In genomic region chr1:226120398-226120797, GRCh38 we compare ENCODE assay signal across 12 cellular contexts. TPM values are rescaled to one million over a fixed set of nuclear protein-coding genes. Genes with fewer than 3 reads are reported as not detected.
DNase-seq lines count a peak whose midpoint lies in the region; ATAC-seq and TF ChIP-seq lines count a peak whose summit lies in the region.
"Had no signal": no experiment of that assay in that cellular context is flagged by ENCODE, and none has a peak within 500 bp of the region (broad histone marks: within the 10 kb centered on the region; RNA-seq: fewer than 3 reads in every experiment).

No MANE protein-coding gene starts in this region.

- no peaks in the 10 kb centered on the region for H3K36me3 ChIP-seq in Karpas-422 (ENCODE audit: insufficient read depth, low read length)
- no peaks in the 10 kb centered on the region for H3K36me3 ChIP-seq in spleen
- no peaks in the 10 kb centered on the region for H3K36me3 ChIP-seq in psoas muscle (ENCODE audit: insufficient read depth in 1 of 2, low read depth in 1 of 2)
- H3K36me3 ChIP-seq in WERI-Rb-1, result no peaks in the 10 kb centered on the region

- H4K20me1 ChIP-seq in Karpas-422 (ENCODE audit: insufficient read depth, low read depth, low read length), result no peaks in the 10 kb centered on the region

- H3K36me3 Mint-ChIP-seq in activated T-cell treated with anti-CD3 and anti-CD28 coated beads, Interleukin-2, amount 50 U/mL, for 72 hours (ENCODE audit: insufficient read depth in 2 of 2), result no peaks in the 10 kb centered on the region
- peaks cover 12% of the 10 kb centered on the region for H3K36me3 Mint-ChIP-seq in effector memory CD8-positive, alpha-beta T cell (ENCODE audit: insufficient read depth)

- peaks cover 32% of the 10 kb centered on the region for H3K4me1 ChIP-seq in Karpas-422 (ENCODE audit: low read length)
- H3K4me1 ChIP-seq in spleen, result peaks cover 9 to 62% (median 45%) of the 10 kb centered on the region in 6 donors
- no peaks in the 10 kb centered on the region for H3K4me1 ChIP-seq in psoas muscle

- H3K9me3 ChIP-seq in Karpas-422 (ENCODE audit: low read length) (no peaks in the 10 kb centered on the region), spleen (no peaks in the 10 kb centered on the region), psoas muscle (no peaks in the 10 kb centered on the region), WERI-Rb-1 (ENCODE audit: severe bottlenecking) (no peaks in the 10 kb centered on the region)

- H3K27ac ChIP-seq in Karpas-422 (ENCODE audit: low read length), result no peak overlapping the region
- no peak overlapping the region for H3K27ac ChIP-seq in spleen
- no peak overlapping the region for H3K27ac ChIP-seq in psoas muscle
- no peak overlapping the region for H3K27ac ChIP-seq in WERI-Rb-1

- no peak for DNase-seq in activated T-cell treated with anti-CD3 and anti-CD28 coated beads, Interleukin-2, amount 50 U/mL, for 72 hours
- DNase-seq in activated T-cell treated with anti-CD3 and anti-CD28 coated beads, Interleukin-2, amount 50 U/mL, for 48 hours, result no peak
- DNase-seq in Karpas-422 (no peak), spleen (peak; percentile 74), psoas muscle (no peak), WERI-Rb-1 (no peak)
- no peak for DNase-seq in effector memory CD8-positive, alpha-beta T cell
- DNase-seq in central memory CD4-positive, alpha-beta T cell, result no peak
- DNase-seq: kidney glomerular epithelial cell, NCI-H187 treated with DMSO at 0.1 percent for 48 hours, NCI-H524 treated with DMSO at 0.1 percent for 48 hours, PC-3 had no signal

- H3K27me3 ChIP-seq in Karpas-422 (ENCODE audit: low read length) (no peaks in the 10 kb centered on the region), spleen (replicated peaks in 1 of 7) (peaks cover 0 to 10% (median 0%) of the 10 kb centered on the region in 7 donors), psoas muscle (ENCODE audit: insufficient read depth in 3 of 3, low read length in 2 of 3) (no peaks in the 10 kb centered on the region), WERI-Rb-1 (ENCODE audit: insufficient read depth, low read depth, severe bottlenecking) (no peaks in the 10 kb centered on the region)

- H3K27me3 Mint-ChIP-seq in activated T-cell treated with anti-CD3 and anti-CD28 coated beads, Interleukin-2, amount 50 U/mL, for 72 hours (ENCODE audit: low read depth), result no peaks in the 10 kb centered on the region
- H3K27me3 Mint-ChIP-seq in effector memory CD8-positive, alpha-beta T cell, result peaks cover 0 to 4% of the 10 kb centered on the region in 2 donors

- TF ChIP-seq CTCF in spleen (IDR thresholded peaks at IDR 0.05 in 8 of 11, conservative IDR thresholded peaks at IDR 0.05 in 3 of 11), result no peak
- TF ChIP-seq CTCF in psoas muscle (IDR thresholded peaks at IDR 0.05), result no peak
- no peak for TF ChIP-seq CTCF in WERI-Rb-1 (IDR thresholded peaks at IDR 0.05; ENCODE audit: low read depth, low read length)

- TF ChIP-seq POLR2A in spleen (IDR thresholded peaks at IDR 0.05), result no peak

- peak overlapping the region; percentile 77 to 87 for H3K4me3 Mint-ChIP-seq in activated T-cell treated with anti-CD3 and anti-CD28 coated beads, Interleukin-2, amount 50 U/mL, for 72 hours
- H3K4me3 Mint-ChIP-seq in effector memory CD8-positive, alpha-beta T cell, result peak overlapping the region; percentile 35 to 78

- no peaks in the 10 kb centered on the region for H3K79me2 ChIP-seq in Karpas-422 (ENCODE audit: low read length)

- no peak overlapping the region for H3K4me2 ChIP-seq in Karpas-422 (ENCODE audit: low read depth, low read length, poor library complexity, severe bottlenecking)

- H3K27ac Mint-ChIP-seq in activated T-cell treated with anti-CD3 and anti-CD28 coated beads, Interleukin-2, amount 50 U/mL, for 72 hours, result no peak overlapping the region
- peak overlapping the region in 1 of 2 donors; percentile 76 for H3K27ac Mint-ChIP-seq in effector memory CD8-positive, alpha-beta T cell

- H3K4me1 Mint-ChIP-seq in activated T-cell treated with anti-CD3 and anti-CD28 coated beads, Interleukin-2, amount 50 U/mL, for 72 hours (ENCODE audit: low read depth), result peaks cover 33% of the 10 kb centered on the region
- peaks cover 14 to 22% of the 10 kb centered on the region in 2 donors for H3K4me1 Mint-ChIP-seq in effector memory CD8-positive, alpha-beta T cell (ENCODE audit: low read depth in 2 of 2)

- WGBS in spleen, 5 donors, result 63 to 88% (median 81%) methylated on average over 4 to 5 of the region's 5 CpGs
- 90 to 91% (median 90%) methylated on average over 5 of the region's 5 CpGs for WGBS in psoas muscle, 3 donors

- H2AFZ ChIP-seq in Karpas-422 (ENCODE audit: low read length), result no peak overlapping the region

- no peak for ATAC-seq in activated T-cell treated with anti-CD3 and anti-CD28 coated beads, Interleukin-2, amount 50 U/mL, for 72 hours (replicated peaks in 1 of 2)
- no peak for ATAC-seq in effector memory CD8-positive, alpha-beta T cell (replicated peaks)
- ATAC-seq in psoas muscle, result no peak
- ATAC-seq: PC-3 had no signal

- intact Hi-C loops in spleen (cut with DNase I; ENCODE audit: low total_unique reads), result no loop called here
- intact Hi-C loops in psoas muscle (cut with DNase I), result no loop called here

- no peaks in the 10 kb centered on the region for H3K9me3 Mint-ChIP-seq in activated T-cell treated with anti-CD3 and anti-CD28 coated beads, Interleukin-2, amount 50 U/mL, for 72 hours
- no peaks in the 10 kb centered on the region for H3K9me3 Mint-ChIP-seq in effector memory CD8-positive, alpha-beta T cell

- 0 out of 2 replicates have a peak overlapping the region, but pooled peaks have one; percentile 73 for H3K9ac ChIP-seq in Karpas-422 (ENCODE audit: low read length)

- H3K4me3 ChIP-seq in Karpas-422 (ENCODE audit: low read length), result no peak overlapping the region
- H3K4me3 ChIP-seq in spleen, result no peak overlapping the region
- H3K4me3 ChIP-seq in psoas muscle, result no peak overlapping the region
- no peak overlapping the region for H3K4me3 ChIP-seq in WERI-Rb-1 (ENCODE audit: low read depth, low read length)

- no peaks in the 10 kb centered on the region for H3K9me2 ChIP-seq in Karpas-422 (replicated peaks; ENCODE audit: insufficient read depth, low read length)

RNA-seq across cellular contexts. Expression of gene H3-3A, which starts 57.9 kb away (rescaled TPM):
- total RNA-seq in activated T-cell treated with anti-CD3 and anti-CD28 coated beads, Interleukin-2, amount 50 U/mL, for 72 hours, result 100 to 1,000 TPM; 231 to 239 TPM
- 236 and 436 TPM in 2 replicates for total RNA-seq in Karpas-422 (2014; rRNA removed; shearing (Covaris generic); ENCODE audit: low replicate concordance)
- total RNA-seq in spleen (100 to 1,000 TPM; 362 to 685 (median 490) TPM), psoas muscle (100 to 1,000 TPM; 187 to 284 (median 210) TPM)
- polyA plus RNA-seq in spleen (1,000 to 10,000 TPM in 1 of 3 donors, 100 to 1,000 TPM in 2; 837 to 1,089 (median 864) TPM), psoas muscle (100 to 1,000 TPM; 210 to 222 (median 210) TPM)
